Comparison of ENCODE assay signal across 22 cellular contexts in the genomic region with DNA sequence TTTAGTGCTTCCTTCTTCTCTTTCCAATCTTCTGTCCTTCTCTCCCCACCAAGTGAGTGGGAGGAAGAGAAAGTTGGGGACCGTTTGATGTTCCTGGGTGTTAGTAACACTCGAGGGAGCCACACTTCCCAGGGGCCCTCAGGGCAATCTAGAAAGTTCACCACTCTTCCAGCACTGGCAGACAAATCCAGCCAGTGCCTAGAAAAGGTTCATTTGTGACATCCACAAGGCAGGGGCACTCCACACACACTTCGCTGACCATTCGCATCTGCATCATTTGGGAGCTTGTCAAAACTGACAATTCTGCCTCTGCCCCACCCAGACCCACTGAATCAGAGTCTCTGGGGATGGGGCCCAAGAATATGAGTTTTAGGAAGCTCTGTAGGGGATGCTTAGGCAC.
"Had no signal": no experiment of that assay in that cellular context is flagged by ENCODE, and none has a peak within 500 bp of the region (broad histone marks: within the 10 kb centered on the region; RNA-seq: fewer than 3 reads in every experiment).

No MANE protein-coding gene starts in this region.

- H3K4me1 Mint-ChIP-seq: central memory CD8-positive, alpha-beta T cell; neural crest cell had no signal

- H3K27me3 Mint-ChIP-seq: activated T-cell treated with anti-CD3 and anti-CD28 coated beads, Interleukin-2, amount 50 U/mL, for 24 hours; activated T-helper 17 cell treated with anti-CD3 and anti-CD28 coated beads, Interleukin-2, amount 50 U/mL, for 72 hours; central memory CD8-positive, alpha-beta T cell; effector memory CD8-positive, alpha-beta T cell; naive B cell; stimulated activated naive CD8-positive, alpha-beta T cell treated with anti-CD3 and anti-CD28 coated beads, Interleukin-15, Interleukin-2, amounts not matched to agents 100 ng/mL and 50 ng/mL, for 24 hours had no signal

- H3K9me3 ChIP-seq: colonic mucosa, lower lobe of right lung, tibial nerve had no signal

- H3K9me3 Mint-ChIP-seq: activated T-helper 17 cell treated with anti-CD3 and anti-CD28 coated beads, Interleukin-2, amount 50 U/mL, for 72 hours; central memory CD8-positive, alpha-beta T cell; effector memory CD8-positive, alpha-beta T cell had no signal

- DNase-seq: activated CD4-positive, alpha-beta T cell treated with anti-CD3 and anti-CD28 coated beads for 1 hour; activated CD4-positive, alpha-beta T cell treated with anti-CD3 and anti-CD28 coated beads, Interleukin-2, amount 50 U/mL, for 1 hour; activated CD8-positive, alpha-beta T cell treated with anti-CD3 and anti-CD28 coated beads, Interleukin-2, amount 10 ng/mL, durations not matched to agents 7 days and 5 days; activated T-cell treated with anti-CD3 and anti-CD28 coated beads, Interleukin-2, amount 50 U/mL, for 24 hours; colonic mucosa; dorsolateral prefrontal cortex; effector memory CD8-positive, alpha-beta T cell; glutamatergic neuron; hippocampal formation; lower lobe of right lung; naive B cell; occipital lobe; retina; stimulated activated CD4-positive, alpha-beta T cell treated with anti-CD3 and anti-CD28 coated beads, Interleukin-1b, Interleukin-23, amount 100 ng/mL, for 48 hours; T-helper 1 cell had no signal

- ATAC-seq: activated CD8-positive, alpha-beta T cell treated with anti-CD3 and anti-CD28 coated beads, Interleukin-2, amount 10 ng/mL, durations not matched to agents 7 days and 5 days; activated naive CD4-positive, alpha-beta T cell treated with anti-CD3 and anti-CD28 coated beads, Interleukin-2, amount 50 U/mL, for 72 hours; activated T-helper 17 cell treated with anti-CD3 and anti-CD28 coated beads, Interleukin-2, amount 50 U/mL, for 72 hours; effector memory CD8-positive, alpha-beta T cell; esophagus mucosa; lower lobe of right lung had no signal

- H3K36me3 ChIP-seq: colonic mucosa, lower lobe of right lung, tibial nerve had no signal

- H3K27ac Mint-ChIP-seq: activated CD8-positive, alpha-beta T cell treated with anti-CD3 and anti-CD28 coated beads, Interleukin-2, amount 10 ng/mL, durations not matched to agents 7 days and 5 days; activated naive CD4-positive, alpha-beta T cell treated with anti-CD3 and anti-CD28 coated beads, Interleukin-2, amount 50 U/mL, for 72 hours; activated T-cell treated with anti-CD3 and anti-CD28 coated beads, Interleukin-2, amount 50 U/mL, for 24 hours; activated T-helper 17 cell treated with anti-CD3 and anti-CD28 coated beads, Interleukin-2, amount 50 U/mL, for 72 hours; effector memory CD8-positive, alpha-beta T cell; stimulated activated naive CD8-positive, alpha-beta T cell treated with anti-CD3 and anti-CD28 coated beads, Interleukin-15, Interleukin-2, amounts not matched to agents 100 ng/mL and 50 ng/mL, for 24 hours had no signal

- H3K27me3 ChIP-seq: colonic mucosa, dorsolateral prefrontal cortex, tibial nerve had no signal

- H3K4me3 Mint-ChIP-seq: activated CD8-positive, alpha-beta T cell treated with anti-CD3 and anti-CD28 coated beads, Interleukin-2, amount 10 ng/mL, durations not matched to agents 7 days and 5 days; activated T-cell treated with anti-CD3 and anti-CD28 coated beads, Interleukin-2, amount 50 U/mL, for 24 hours; activated T-helper 17 cell treated with anti-CD3 and anti-CD28 coated beads, Interleukin-2, amount 50 U/mL, for 72 hours; central memory CD8-positive, alpha-beta T cell; effector memory CD8-positive, alpha-beta T cell; naive B cell; neural crest cell; stimulated activated naive CD8-positive, alpha-beta T cell treated with anti-CD3 and anti-CD28 coated beads, Interleukin-15, Interleukin-2, amounts not matched to agents 100 ng/mL and 50 ng/mL, for 24 hours had no signal

- H3K4me3 ChIP-seq: colonic mucosa, dorsolateral prefrontal cortex, lower lobe of right lung, tibial nerve had no signal

- H3K27ac ChIP-seq: colonic mucosa, lower lobe of right lung, tibial nerve had no signal

- H3K36me3 Mint-ChIP-seq: activated naive CD4-positive, alpha-beta T cell treated with anti-CD3 and anti-CD28 coated beads, Interleukin-2, amount 50 U/mL, for 72 hours had no signal

- H3K4me1 ChIP-seq: colonic mucosa had no signal
